In the genomic region with DNA sequence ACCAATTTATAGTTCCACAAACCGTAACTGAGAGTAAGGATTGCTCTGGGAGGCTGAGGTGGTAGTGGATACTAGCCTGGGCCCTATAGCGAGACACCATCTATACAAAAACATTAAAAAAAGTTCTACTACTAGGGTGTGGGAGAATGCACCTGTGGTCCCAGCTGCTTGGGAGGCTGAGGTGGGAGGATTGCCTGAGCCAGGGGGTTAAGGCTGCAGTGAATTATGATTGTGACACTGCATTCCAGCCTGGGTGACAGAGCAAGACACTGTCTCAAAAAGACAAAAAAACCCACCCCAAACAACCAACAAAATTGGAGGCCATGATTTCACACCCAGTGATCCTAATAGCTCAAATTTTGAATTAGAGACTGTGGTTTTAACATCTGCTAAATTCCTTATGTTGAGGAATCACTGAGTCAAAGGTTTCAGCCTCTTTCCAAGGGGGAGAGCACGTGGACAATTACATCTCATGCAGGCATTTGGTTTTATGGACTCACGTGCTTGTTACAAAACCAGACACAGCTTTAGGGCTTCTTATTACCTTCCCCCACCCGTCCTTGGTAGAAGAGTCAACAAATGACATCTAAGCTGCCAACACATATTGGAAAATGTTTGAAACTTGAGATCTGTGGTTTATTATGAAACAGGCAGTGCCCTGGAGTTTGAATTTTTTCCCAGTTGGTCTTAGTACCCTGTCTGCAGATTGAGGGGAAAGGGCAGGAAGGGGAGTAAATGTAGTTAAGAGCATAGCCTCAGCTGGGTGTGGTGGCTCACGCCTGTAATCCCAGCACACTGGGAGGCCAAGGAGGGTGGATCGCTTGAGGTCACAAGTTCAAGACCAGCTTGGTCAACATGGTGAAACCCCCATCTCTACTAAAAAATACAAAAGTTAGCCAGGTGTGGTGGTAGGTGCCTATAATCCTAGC, we compare ENCODE assay signal across 9 cellular contexts. TPM values are rescaled to one million over a fixed set of nuclear protein-coding genes. Genes with fewer than 3 reads are reported as not detected.
DNase-seq lines count a peak whose midpoint lies in the region; ATAC-seq and TF ChIP-seq lines count a peak whose summit lies in the region.
"Had no signal": no experiment of that assay in that cellular context is flagged by ENCODE, and none has a peak within 500 bp of the region (broad histone marks: within the 10 kb centered on the region; RNA-seq: fewer than 3 reads in every experiment).

No MANE protein-coding gene starts in this region.

- no peak for TF ChIP-seq POLR2A in IMR-90 (IDR thresholded peaks at IDR 0.05; ENCODE audit: low read depth, low read length)

- no peak overlapping the region for H3K4me3 ChIP-seq in IMR-90 (ENCODE audit: insufficient read depth, low read depth, low read length)
- H3K4me3 ChIP-seq in SK-N-SH (ENCODE audit: low read depth in 2 of 2, low read length in 1 of 2): no peak overlapping the region

- H3K27me3 Mint-ChIP-seq in activated CD4-positive, alpha-beta T cell treated with anti-CD3 and anti-CD28 coated beads for 36 hours: no peaks in the 10 kb centered on the region

- no CpG with 5 or more reads among the region's 7 CpGs for WGBS in IMR-90 (ENCODE audit: extremely low coverage in 2 of 2, insufficient read length in 1 of 2), 2 experiments
- 74% methylated on average over 7 of the region's 7 CpGs for WGBS in SK-N-SH (ENCODE audit: low lambda C conversion rate)

- no peak for TF ChIP-seq EP300 in SK-N-SH (IDR thresholded peaks at IDR 0.05; ENCODE audit: borderline replicate concordance in 1 of 2, low read depth in 1 of 2, low read length in 1 of 2)

- peak overlapping the region; percentile 51 for H3K18ac ChIP-seq in IMR-90 (ENCODE audit: low read depth, low read length)

- H3K4me3 Mint-ChIP-seq in activated CD4-positive, alpha-beta T cell treated with anti-CD3 and anti-CD28 coated beads for 36 hours: no peak overlapping the region

- H3K9me3 ChIP-seq in IMR-90 (ENCODE audit: control insufficient read depth, insufficient read depth, low read length) (no peaks in the 10 kb centered on the region), SK-N-SH (no peaks in the 10 kb centered on the region)

- 0 out of 2 replicates have a peak overlapping the region, but pooled peaks have one; percentile 14 for H3K4ac ChIP-seq in IMR-90 (ENCODE audit: low read depth, low read length)

- H2AK5ac ChIP-seq in IMR-90 (ENCODE audit: low read depth, low read length): 0 out of 2 replicates have a peak overlapping the region, but pooled peaks have one; percentile 19

- H2BK120ac ChIP-seq in IMR-90 (ENCODE audit: low read depth, low read length): no peak overlapping the region

- ATAC-seq in IMR-90 (ENCODE audit: low read depth) (peak; percentile 93), left lobe of liver (peak; percentile 81), GM19397 (IDR thresholded peaks at IDR 0.05; ENCODE audit: unreplicated experiment) (no peak)
- ATAC-seq in activated CD4-positive, alpha-beta T cell treated with anti-CD3 and anti-CD28 coated beads for 36 hours: no peak

- no peak overlapping the region for H3K56ac ChIP-seq in IMR-90 (ENCODE audit: extremely low read depth, insufficient read depth, low read length)

- intact Hi-C loops in IMR-90 (cut with micrococcal nuclease): no loop called here
- intact Hi-C loops in activated CD4-positive, alpha-beta T cell treated with anti-CD3 and anti-CD28 coated beads for 36 hours (cut with DNase I, micrococcal nuclease): no loop called here

- H4K91ac ChIP-seq in IMR-90 (ENCODE audit: insufficient read depth, low read depth, low read length): peak overlapping the region; percentile 8; the same call in 1 of the 2 replicates

- no peak overlapping the region; the same call in 1 of the 2 replicates for H2BK20ac ChIP-seq in IMR-90 (ENCODE audit: low read depth, low read length)

- no peaks in the 10 kb centered on the region for H3K9me3 Mint-ChIP-seq in activated CD4-positive, alpha-beta T cell treated with anti-CD3 and anti-CD28 coated beads for 36 hours (ENCODE audit: low read depth)

- no peak for TF ChIP-seq CTCF in IMR-90 (conservative IDR thresholded peaks at IDR 0.05; ENCODE audit: low read depth, low read length)
- no peak for TF ChIP-seq CTCF in VCaP (conservative IDR thresholded peaks at IDR 0.05)
- TF ChIP-seq CTCF in SK-N-SH (IDR thresholded peaks at IDR 0.05): no peak

- H3K36me3 Mint-ChIP-seq in activated CD4-positive, alpha-beta T cell treated with anti-CD3 and anti-CD28 coated beads for 36 hours (ENCODE audit: low read depth): peaks cover 6% of the 10 kb centered on the region

- H3K79me1 ChIP-seq in IMR-90 (ENCODE audit: low read depth in 1 of 2, low read length in 2 of 2): no peaks in the 10 kb centered on the region

- no peak overlapping the region for H3K27ac Mint-ChIP-seq in activated CD4-positive, alpha-beta T cell treated with anti-CD3 and anti-CD28 coated beads for 36 hours

- CTCF ChIA-PET in IMR-90 (lab: Yijun Ruan, JAX): interaction anchor here (1.0 to 1.4 kb wide), 2 partner anchors 17 to 25 kb away, joined by 3 to 5 read pairs; no protein-coding TSS in a partner anchor
- CTCF ChIA-PET in activated CD4-positive, alpha-beta T cell treated with anti-CD3 and anti-CD28 coated beads for 36 hours (lab: Charles Lee): interaction anchor here (0.6 to 0.8 kb wide), 2 partner anchors 76 to 197 kb away, joined by 3 read pairs; no protein-coding TSS in a partner anchor
- CTCF ChIA-PET in SK-N-SH (lab: Yijun Ruan, JAX): interaction anchor here (1.0 to 2.0 kb wide), 2 partner anchors 13 to 197 kb away, joined by 4 to 5 read pairs; no protein-coding TSS in a partner anchor

- H3K9ac ChIP-seq in IMR-90 (ENCODE audit: low read depth, low read length) (no peak overlapping the region), SK-N-SH (no peak overlapping the region)

- peaks cover 19% of the 10 kb centered on the region for H3K4me1 Mint-ChIP-seq in activated CD4-positive, alpha-beta T cell treated with anti-CD3 and anti-CD28 coated beads for 36 hours

- H3K9me2 ChIP-seq in SK-N-SH: no peaks in the 10 kb centered on the region

- POLR2A ChIA-PET in IMR-90 (lab: Charles Lee; ENCODE audit: unreplicated experiment) (no interaction called here), SK-N-SH (lab: Yijun Ruan, JAX) (no interaction called here)
- POLR2A ChIA-PET in activated CD4-positive, alpha-beta T cell treated with anti-CD3 and anti-CD28 coated beads for 36 hours (lab: Charles Lee): no interaction called here

- no peak overlapping the region for H2AK9ac ChIP-seq in IMR-90 (replicated peaks; ENCODE audit: low read depth, low read length, poor library complexity)

- no peaks in the 10 kb centered on the region for H4K20me1 ChIP-seq in IMR-90 (ENCODE audit: insufficient read depth, low read length)
- H4K20me1 ChIP-seq in SK-N-SH (ENCODE audit: insufficient read depth): no peaks in the 10 kb centered on the region

- peaks cover 5% of the 10 kb centered on the region; the same call in 1 of the 2 replicates for H3K9me1 ChIP-seq in IMR-90 (ENCODE audit: insufficient read depth, low read length)

- TF ChIP-seq RAD21 in IMR-90 (IDR thresholded peaks at IDR 0.05; ENCODE audit: low read length) (no peak), SK-N-SH (IDR thresholded peaks at IDR 0.05; ENCODE audit: low read length) (no peak)

- H3K4me2 ChIP-seq in IMR-90 (ENCODE audit: low read depth, low read length) (peak overlapping the region; percentile 28), SK-N-SH (no peak overlapping the region)

- H3K27ac ChIP-seq in IMR-90 (ENCODE audit: insufficient read depth, low read length) (peak overlapping the region; percentile 64; the same call in 1 of the 2 replicates), VCaP (peak overlapping the region; percentile 55), SK-N-SH (ENCODE audit: low read depth in 2 of 2, low read length in 1 of 2) (no peak overlapping the region)

- no peak overlapping the region for H2BK15ac ChIP-seq in IMR-90 (ENCODE audit: low read depth, low read length)

- in situ Hi-C loops in IMR-90 (cut with MboI; ENCODE audit: low sequenced_read_pairs): no loop called here

- peaks cover 5% of the 10 kb centered on the region for H3K4me1 ChIP-seq in IMR-90 (ENCODE audit: control insufficient read depth, insufficient read depth, low read length)
- no peaks in the 10 kb centered on the region for H3K4me1 ChIP-seq in SK-N-SH (ENCODE audit: control insufficient read depth in 1 of 2, insufficient read depth in 2 of 2, low read depth in 1 of 2, low read length in 1 of 2)

- no peak overlapping the region for H3K14ac ChIP-seq in IMR-90 (replicated peaks; ENCODE audit: low read depth, low read length)

- no peaks in the 10 kb centered on the region for H3F3A ChIP-seq in SK-N-SH (replicated peaks; ENCODE audit: insufficient read depth)

- H2BK5ac ChIP-seq in IMR-90 (ENCODE audit: low read depth, low read length, poor library complexity, severe bottlenecking): peak overlapping the region; percentile 55

- peaks cover 13% of the 10 kb centered on the region for H3K36me3 ChIP-seq in IMR-90 (ENCODE audit: control insufficient read depth, insufficient read depth, low read length)
- peaks cover 3 to 21% of the 10 kb centered on the region in 2 experiments for H3K36me3 ChIP-seq in SK-N-SH (replicated peaks in 1 of 2; ENCODE audit: control insufficient read depth in 1 of 2, insufficient read depth in 2 of 2, low read length in 1 of 2)

- H3K27me3 ChIP-seq in IMR-90 (ENCODE audit: control insufficient read depth, insufficient read depth, low read length) (no peaks in the 10 kb centered on the region), SK-N-SH (ENCODE audit: insufficient read depth) (no peaks in the 10 kb centered on the region)

- H2AFZ ChIP-seq in IMR-90 (replicated peaks; ENCODE audit: low read length, poor library complexity): no peak overlapping the region
- no peak overlapping the region for H2AFZ ChIP-seq in SK-N-SH (ENCODE audit: low read depth)

- no peak overlapping the region for H3K23ac ChIP-seq in IMR-90 (ENCODE audit: low read depth, low read length)

- no TSS peak for BruUV-seq in IMR-90 (replicated peaks; lab: Mats Ljungman, UMichigan)

- no peaks in the 10 kb centered on the region for H3K79me2 ChIP-seq in SK-N-SH (ENCODE audit: insufficient read depth)

- no peak overlapping the region for H4K5ac ChIP-seq in IMR-90 (ENCODE audit: low read depth, low read length)

- dilution Hi-C loops in IMR-90 (cut with HindIII; ENCODE audit: low sequenced_read_pairs, unreplicated experiment): no loop called here

- H4K8ac ChIP-seq in IMR-90 (ENCODE audit: low read depth in 2 of 2, low read length in 2 of 2): no peak overlapping the region; a peak in 1 of 4 replicates

- DNase-seq in AG08396 (ENCODE audit: low spot score): peak; percentile 82
- DNase-seq in IMR-90: peak; percentile 97
- DNase-seq in left lobe of liver (ENCODE audit: low spot score): peak; percentile 77
- DNase-seq in activated effector memory CD4-positive, alpha-beta T cell treated with Interleukin-2 at 50 U/mL for 16 hours: no peak
- no peak for DNase-seq in activated CD4-positive, alpha-beta T cell treated with anti-CD3 and anti-CD28 coated beads for 36 hours
- no peak for DNase-seq in SK-N-SH
- DNase-seq: stimulated activated CD8-positive, alpha-beta memory T cell treated with anti-CD3 and anti-CD28 coated beads, Interleukin-4, amount 100 ng/mL, for 48 hours had no signal

RNA-seq across cellular contexts. Expression of a gene that starts 18.5 kb away (rescaled TPM):
- total RNA-seq in IMR-90 (2012; rRNA removed): not detected in 2 replicates
- not detected in 2 replicates for polyA plus RNA-seq in IMR-90 (2012; rRNA removed)
- not detected in 2 replicates for polyA plus RNA-seq in IMR-90 (2012; cell fraction: cytosol; rRNA removed)
- not detected in 2 replicates for polyA plus RNA-seq in IMR-90 (2012; cell fraction: nucleus; rRNA removed; ENCODE audit: low replicate concordance)
- total RNA-seq in left lobe of liver: 2,152 TPM
- total RNA-seq in activated CD4-positive, alpha-beta T cell treated with anti-CD3 and anti-CD28 coated beads for 36 hours: not detected
- polyA plus RNA-seq in SK-N-SH (2012; rRNA removed): not detected in 2 replicates
- not detected in 2 replicates for polyA plus RNA-seq in SK-N-SH (2012; cell fraction: cytosol; rRNA removed)
- polyA plus RNA-seq in SK-N-SH (2012; cell fraction: nucleus; rRNA removed): not detected in 2 replicates

RNA-seq across cellular contexts. Expression of a gene that starts 32.8 kb away (rescaled TPM):
- total RNA-seq in IMR-90 (2012; rRNA removed) (50.5 and 54.1 TPM in 2 replicates), left lobe of liver (42.2 TPM)
- polyA plus RNA-seq in IMR-90 (2012; rRNA removed) (60.2 and 62.7 TPM in 2 replicates), SK-N-SH (2012; rRNA removed) (39.7 and 43.0 TPM in 2 replicates)
- polyA plus RNA-seq in IMR-90 (2012; cell fraction: cytosol; rRNA removed): 39.4 and 78.4 TPM in 2 replicates
- 64.4 and 149 TPM in 2 replicates for polyA plus RNA-seq in IMR-90 (2012; cell fraction: nucleus; rRNA removed; ENCODE audit: low replicate concordance)
- total RNA-seq in activated CD4-positive, alpha-beta T cell treated with anti-CD3 and anti-CD28 coated beads for 36 hours: 10 to 100 TPM; 85.6 to 86.6 TPM
- 15.8 and 28.4 TPM in 2 replicates for polyA plus RNA-seq in SK-N-SH (2012; cell fraction: cytosol; rRNA removed)
- 68.5 and 79.1 TPM in 2 replicates for polyA plus RNA-seq in SK-N-SH (2012; cell fraction: nucleus; rRNA removed)

RNA-seq across cellular contexts. Expression of a gene that starts 50.3 kb away (rescaled TPM):
- total RNA-seq in IMR-90 (2012; rRNA removed): not detected in 2 replicates
- not detected in 2 replicates for polyA plus RNA-seq in IMR-90 (2012; rRNA removed)
- not detected in 2 replicates for polyA plus RNA-seq in IMR-90 (2012; cell fraction: cytosol; rRNA removed)
- polyA plus RNA-seq in IMR-90 (2012; cell fraction: nucleus; rRNA removed; ENCODE audit: low replicate concordance): not detected in 2 replicates
- total RNA-seq in left lobe of liver: 485 TPM
- not detected for total RNA-seq in activated CD4-positive, alpha-beta T cell treated with anti-CD3 and anti-CD28 coated beads for 36 hours
- not detected in 2 replicates for polyA plus RNA-seq in SK-N-SH (2012; rRNA removed)
- not detected in 2 replicates for polyA plus RNA-seq in SK-N-SH (2012; cell fraction: cytosol; rRNA removed)
- not detected in 2 replicates for polyA plus RNA-seq in SK-N-SH (2012; cell fraction: nucleus; rRNA removed)

RNA-seq across cellular contexts. Expression of a gene that starts 53.7 kb away (rescaled TPM):
- total RNA-seq in IMR-90 (2012; rRNA removed) (7.9 and 8.3 TPM in 2 replicates), left lobe of liver (9.0 TPM)
- polyA plus RNA-seq in IMR-90 (2012; rRNA removed) (21.4 and 25.9 TPM in 2 replicates), SK-N-SH (2012; rRNA removed) (49.1 and 53.2 TPM in 2 replicates)
- polyA plus RNA-seq in IMR-90 (2012; cell fraction: cytosol; rRNA removed): 49.0 and 50.2 TPM in 2 replicates
- 34.1 and 62.8 TPM in 2 replicates for polyA plus RNA-seq in IMR-90 (2012; cell fraction: nucleus; rRNA removed; ENCODE audit: low replicate concordance)
- 10 to 100 TPM; 26.4 to 33.7 TPM for total RNA-seq in activated CD4-positive, alpha-beta T cell treated with anti-CD3 and anti-CD28 coated beads for 36 hours
- polyA plus RNA-seq in SK-N-SH (2012; cell fraction: cytosol; rRNA removed): 25.6 and 37.3 TPM in 2 replicates
- 72.9 and 92.4 TPM in 2 replicates for polyA plus RNA-seq in SK-N-SH (2012; cell fraction: nucleus; rRNA removed)

RNA-seq across cellular contexts. Expression of a gene that starts 56.4 kb away (rescaled TPM):
- not detected in 2 replicates for total RNA-seq in IMR-90 (2012; rRNA removed)
- 0.44 TPM in 1 of 2 replicates, not detected in the other for polyA plus RNA-seq in IMR-90 (2012; rRNA removed)
- 0.24 and 1.6 TPM in 2 replicates for polyA plus RNA-seq in IMR-90 (2012; cell fraction: cytosol; rRNA removed)
- polyA plus RNA-seq in IMR-90 (2012; cell fraction: nucleus; rRNA removed; ENCODE audit: low replicate concordance): 0.64 TPM in 1 of 2 replicates, not detected in the other
- total RNA-seq in left lobe of liver: 0.43 TPM
- total RNA-seq in activated CD4-positive, alpha-beta T cell treated with anti-CD3 and anti-CD28 coated beads for 36 hours: under 1 TPM in 1 of 2 experiments, not detected in 1; 0.57 TPM
- polyA plus RNA-seq in SK-N-SH (2012; rRNA removed): 0.47 TPM in 1 of 2 replicates, not detected in the other
- 0.38 TPM in 1 of 2 replicates, not detected in the other for polyA plus RNA-seq in SK-N-SH (2012; cell fraction: cytosol; rRNA removed)
- polyA plus RNA-seq in SK-N-SH (2012; cell fraction: nucleus; rRNA removed): 0.22 and 0.50 TPM in 2 replicates

Comparison
In these comparisons a context has a peak if more than half of its experiments do, and no peak if none do; other contexts are left out.
1. DNase-seq: peak in AG08396 (single experiment), IMR-90 (single experiment) and left lobe of liver (single experiment); none in activated effector memory CD4-positive, alpha-beta T cell treated with Interleukin-2 at 50 U/mL for 16 hours (single experiment), activated CD4-positive, alpha-beta T cell treated with anti-CD3 and anti-CD28 coated beads for 36 hours (single experiment) and SK-N-SH (single experiment).
2. ATAC-seq: peak in IMR-90 (single experiment) and left lobe of liver (single experiment); none in GM19397 (single experiment) and activated CD4-positive, alpha-beta T cell treated with anti-CD3 and anti-CD28 coated beads for 36 hours (single experiment).
3. H3K27ac ChIP-seq: peak in IMR-90 (single experiment) and VCaP (single experiment); none in SK-N-SH (0 of 2).
4. RNA of a gene that starts 18.5 kb away (total RNA-seq): 2,152 TPM in left lobe of liver (single experiment); not detected in activated CD4-positive, alpha-beta T cell treated with anti-CD3 and anti-CD28 coated beads for 36 hours and not detected in IMR-90; every median in the first group is over 1,000 times any median in the second.
5. RNA of a gene that starts 50.3 kb away (total RNA-seq): 485 TPM in left lobe of liver (single experiment); not detected in IMR-90 and not detected in activated CD4-positive, alpha-beta T cell treated with anti-CD3 and anti-CD28 coated beads for 36 hours; every median in the first group is over 100 times any median in the second.